8 cellular contexts compared by ENCODE assay signal in the genomic region with DNA sequence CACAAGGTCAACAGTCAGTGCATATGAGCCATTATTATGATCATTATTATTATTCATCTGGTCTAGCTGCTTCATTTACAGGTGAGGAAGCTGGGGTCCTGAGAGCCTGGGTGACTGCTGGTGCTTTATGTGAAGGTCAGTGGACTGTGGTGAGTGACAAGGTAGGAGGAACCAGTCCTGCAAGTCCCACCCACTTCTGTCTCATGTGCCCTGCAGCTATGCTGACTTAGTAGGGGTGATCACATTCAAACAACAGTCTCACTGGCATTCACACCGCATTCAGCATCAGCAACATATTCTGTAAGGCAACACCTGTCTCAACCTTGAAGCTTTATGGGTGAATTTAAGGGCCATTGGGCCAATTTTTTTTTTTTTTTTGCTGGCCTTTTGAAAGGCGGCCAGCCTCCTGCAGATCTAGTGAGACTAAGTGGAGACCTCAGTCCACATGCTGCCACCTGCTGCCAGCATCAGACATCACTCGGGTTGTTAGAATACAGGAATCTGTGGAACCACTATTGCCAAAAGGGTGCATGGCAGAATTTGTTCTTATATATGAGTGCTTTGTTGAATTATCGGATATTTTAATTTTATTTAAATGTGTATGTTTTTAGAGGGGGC. TPM values are rescaled to one million over a fixed set of nuclear protein-coding genes. Genes with fewer than 3 reads are reported as not detected.
DNase-seq lines count a peak whose midpoint lies in the region; ATAC-seq and TF ChIP-seq lines count a peak whose summit lies in the region.

No MANE protein-coding gene starts in this region.

- peaks cover 9% of the 10 kb centered on the region for H3K27me3 ChIP-seq in NT2/D1 (ENCODE audit: insufficient read depth, insufficient read length)
- no peaks in the 10 kb centered on the region for H3K27me3 ChIP-seq in testis

- peaks cover 9% of the 10 kb centered on the region; the same call in 1 of the 2 replicates for H3K9me3 ChIP-seq in NT2/D1 (ENCODE audit: insufficient read depth, low read length)
- H3K9me3 ChIP-seq in testis, result no peaks in the 10 kb centered on the region

- H3K4me3 ChIP-seq in NT2/D1 (ENCODE audit: insufficient read length, low read depth) (no peak overlapping the region), testis (no peak overlapping the region)

- TF ChIP-seq POLR2A in testis (IDR thresholded peaks at IDR 0.05), result no peak

- H3K9ac ChIP-seq in NT2/D1 (ENCODE audit: insufficient read length, low read depth), result no peak overlapping the region

- DNase-seq in DMS53 (lab: John Stamatoyannopoulos, UW), result peak; percentile 87
- peak; percentile 46 for DNase-seq in NT2/D1 (ENCODE audit: low read depth, low spot score)
- peak in 46 of 58 donors; percentile 2 to 77 (median 28) for DNase-seq in anterior cingulate cortex (lab: John Stamatoyannopoulos, UW)
- peak in 1 of 2 donors; percentile 42 for DNase-seq in left colon
- DNase-seq in testis, result peak; percentile 85
- DNase-seq in foreskin melanocyte, result no peak

- no peak overlapping the region for H3K27ac ChIP-seq in testis

- H3K4me1 ChIP-seq in NT2/D1 (ENCODE audit: insufficient read depth, insufficient read length) (peaks cover 5% of the 10 kb centered on the region), testis (no peaks in the 10 kb centered on the region)

- intact Hi-C loops in left colon (cut with DNase I, micrococcal nuclease), result no loop called here
- intact Hi-C loops in testis (cut with DNase I; ENCODE audit: low total_unique reads), result loop anchor here (10.0 kb wide), 1 partner anchor 229 kb away; no protein-coding TSS in a partner anchor

- 42 to 49% methylated on average over 4 of the region's 4 CpGs for WGBS in testis, 2 donors

- no peaks in the 10 kb centered on the region for H3K36me3 ChIP-seq in NT2/D1 (ENCODE audit: insufficient read depth, insufficient read length, low read length)
- H3K36me3 ChIP-seq in testis (ENCODE audit: low read depth, missing control alignments), result no peaks in the 10 kb centered on the region

- TF ChIP-seq CTCF in testis (IDR thresholded peaks at IDR 0.05), result peak in 2 of 3 experiments; percentile 11 to 33

- peak; percentile 49 for ATAC-seq in HG03175 (IDR thresholded peaks at IDR 0.05; ENCODE audit: unreplicated experiment)
- ATAC-seq in left colon, result peak; percentile 59
- ATAC-seq in GM21529 (IDR thresholded peaks at IDR 0.05; ENCODE audit: unreplicated experiment), result no peak

RNA-seq across cellular contexts. Expression of gene CACNA1E, which starts 59.9 kb away (rescaled TPM):
- under 1 TPM; 0.18 to 0.25 TPM for total RNA-seq in left colon
- total RNA-seq in testis, result 10 to 100 TPM in 1 of 2 donors, 1 to 10 TPM in 1; 9.1 to 12.6 TPM
- polyA plus RNA-seq in testis (ENCODE audit: insufficient read depth, low read depth, low replicate concordance), result 2.4 TPM

Comparison
In these comparisons a context has a peak if more than half of its experiments do, and no peak if none do; other contexts are left out.
1. RNA of gene CACNA1E, which starts 59.9 kb away (total RNA-seq): 9.1 to 12.6 TPM in testis; 0.18 to 0.25 TPM in left colon; every median in the first group is over 4 times any median in the second.